In genomic region chr9:115103746-115104477, GRCh38 we compare ENCODE assay signal across 20 cellular contexts. TPM values are rescaled to one million over a fixed set of nuclear protein-coding genes. Genes with fewer than 3 reads are reported as not detected.
"Had no signal": no experiment of that assay in that cellular context is flagged by ENCODE, and none has a peak within 500 bp of the region (broad histone marks: within the 10 kb centered on the region; RNA-seq: fewer than 3 reads in every experiment).

No MANE protein-coding gene starts in this region.

- H3K9ac ChIP-seq: parathyroid adenoma had no signal

- H3K36me3 Mint-ChIP-seq: activated naive CD8-positive, alpha-beta T cell; memory B cell; natural killer cell; type B pancreatic cell had no signal

- H3K36me3 ChIP-seq: colonic mucosa, gastroesophageal sphincter, heart left ventricle, left lung, WERI-Rb-1 had no signal

- ATAC-seq: heart left ventricle, left lung, natural killer cell had no signal

- H3K4me1 ChIP-seq: colonic mucosa, parathyroid adenoma had no signal

- H3K4me3 Mint-ChIP-seq: activated naive CD8-positive, alpha-beta T cell; memory B cell; natural killer cell; type B pancreatic cell had no signal

- H3K27ac Mint-ChIP-seq: activated naive CD8-positive, alpha-beta T cell; memory B cell; natural killer cell; type B pancreatic cell had no signal

- H3K79me2 ChIP-seq: parathyroid adenoma had no signal

- H3K27ac ChIP-seq: colonic mucosa, parathyroid adenoma, WERI-Rb-1 had no signal

- H3K9me3 ChIP-seq: colonic mucosa, gastroesophageal sphincter, heart left ventricle, left lung had no signal

- H2AFZ ChIP-seq: parathyroid adenoma had no signal

- H3K27me3 Mint-ChIP-seq: brain, memory B cell, type B pancreatic cell had no signal

- H3K4me3 ChIP-seq: colonic mucosa, gastroesophageal sphincter, heart left ventricle, left lung had no signal

- H3K9me3 Mint-ChIP-seq: memory B cell, natural killer cell, type B pancreatic cell had no signal

- H3K27me3 ChIP-seq: colonic mucosa, gastroesophageal sphincter, heart left ventricle, left lung had no signal

- H3K4me1 Mint-ChIP-seq: memory B cell had no signal

- DNase-seq: activated CD4-positive, alpha-beta T cell treated with anti-CD3 and anti-CD28 coated beads for 1 hour; activated gamma-delta T cell treated with Interleukin-2 at 50 U/mL for 16 hours; amygdala; caudate nucleus; colonic mucosa; heart left ventricle; kidney; left lung; natural killer cell; stimulated activated CD4-positive, alpha-beta T cell treated with anti-CD3 and anti-CD28 coated beads, Interleukin-12 subunit alpha, Interleukin-12 subunit beta, amount 100 ng/mL, for 4 hours; stimulated activated CD4-positive, alpha-beta T cell treated with anti-CD3 and anti-CD28 coated beads, Interleukin-2, amount 100 ng/mL, for 24 hours; stimulated activated naive CD4-positive, alpha-beta T cell treated with Interleukin-2 at 50 U/mL for 16 hours; T-helper 2 cell; WERI-Rb-1 had no signal

RNA-seq across cellular contexts. Expression of gene TNC, which starts 14.0 kb away (rescaled TPM):
- total RNA-seq: natural killer cell had no signal
